ENCODE assay signal across 18 cellular contexts in genomic region chr3:149198611-149199010, GRCh38. TPM values are rescaled to one million over a fixed set of nuclear protein-coding genes. Genes with fewer than 3 reads are reported as not detected.
DNase-seq lines count a peak whose midpoint lies in the region; ATAC-seq and TF ChIP-seq lines count a peak whose summit lies in the region.
"Had no signal": no experiment of that assay in that cellular context is flagged by ENCODE, and none has a peak within 500 bp of the region (broad histone marks: within the 10 kb centered on the region; RNA-seq: fewer than 3 reads in every experiment).

No MANE protein-coding gene starts in this region.

- TF ChIP-seq CTCF in SK-N-SH (IDR thresholded peaks at IDR 0.05) (no peak), smooth muscle cell (IDR thresholded peaks at IDR 0.05; ENCODE audit: borderline replicate concordance, insufficient read depth, poor library complexity, severe bottlenecking) (no peak), glutamatergic neuron (IDR thresholded peaks at IDR 0.05; ENCODE audit: partially characterized antibody, unreplicated experiment) (no peak)
- no peak for TF ChIP-seq CTCF in CD4-positive, alpha-beta T cell (IDR thresholded peaks at IDR 0.05)

- no peaks in the 10 kb centered on the region for H3K27me3 Mint-ChIP-seq in glutamatergic neuron (ENCODE audit: unreplicated experiment)
- H3K27me3 Mint-ChIP-seq in CD4-positive, alpha-beta T cell = peaks cover 6% of the 10 kb centered on the region

- DNase-seq in NCI-H1105 treated with DMSO at 0.1 percent for 48 hours (lab: John Stamatoyannopoulos, UW) = peak; percentile 14
- no peak for DNase-seq in NCI-H1105 (lab: John Stamatoyannopoulos, UW)
- DNase-seq in SK-N-SH = no peak
- no peak for DNase-seq in smooth muscle cell (lab: John Stamatoyannopoulos, UW; ENCODE audit: unreplicated experiment)
- no peak for DNase-seq in glutamatergic neuron
- no peak for DNase-seq in H4 (ENCODE audit: low spot score)
- no peak for DNase-seq in CD4-positive, alpha-beta T cell
- DNase-seq: activated CD8-positive, alpha-beta T cell treated with anti-CD3 and anti-CD28 coated beads, Interleukin-2, amount 10 ng/mL, durations not matched to agents 7 days and 5 days; CD4-positive, CD25-positive, alpha-beta regulatory T cell; effector memory CD8-positive, alpha-beta T cell; GF-D8; NCI-H187; stimulated activated naive CD4-positive, alpha-beta T cell had no signal

- no peaks in the 10 kb centered on the region for H3K79me2 ChIP-seq in SK-N-SH (ENCODE audit: insufficient read depth)
- H3K79me2 ChIP-seq in smooth muscle cell (ENCODE audit: low read depth) = no peaks in the 10 kb centered on the region

- H3F3A ChIP-seq in SK-N-SH (replicated peaks; ENCODE audit: insufficient read depth) = no peaks in the 10 kb centered on the region
- no peaks in the 10 kb centered on the region for H3F3A ChIP-seq in smooth muscle cell (ENCODE audit: low read depth)

- CTCF ChIA-PET in SK-N-SH (lab: Yijun Ruan, JAX) = no interaction called here
- CTCF ChIA-PET in CD4-positive, alpha-beta T cell (lab: Charles Lee) = no interaction called here

- H2AFZ ChIP-seq in SK-N-SH (ENCODE audit: low read depth) (peak overlapping the region; percentile 59; the same call in 1 of the 2 replicates), smooth muscle cell (ENCODE audit: low read depth) (no peak overlapping the region)

- H3K4me2 ChIP-seq in SK-N-SH = no peak overlapping the region
- peak overlapping the region; percentile 9 for H3K4me2 ChIP-seq in smooth muscle cell

- H3K27ac ChIP-seq in SK-N-SH (ENCODE audit: low read depth in 2 of 2, low read length in 1 of 2) (no peak overlapping the region), smooth muscle cell (ENCODE audit: low read depth) (no peak overlapping the region)
- no peak overlapping the region for H3K27ac ChIP-seq in CD4-positive, alpha-beta T cell (ENCODE audit: low read depth, low read length)
- H3K27ac ChIP-seq: 22Rv1, neutrophil, SJSA1 had no signal

- no peak overlapping the region for H3K4me3 ChIP-seq in SK-N-SH (ENCODE audit: low read depth in 2 of 2, low read length in 1 of 2)
- peak overlapping the region; percentile 9 for H3K4me3 ChIP-seq in iPS-15b (ENCODE audit: low read depth, low read length)
- no peak overlapping the region for H3K4me3 ChIP-seq in smooth muscle cell
- H3K4me3 ChIP-seq: SJSA1 had no signal

- intact Hi-C loops in CD4-positive, alpha-beta T cell (cut with DNase I, micrococcal nuclease) = no loop called here

- H3K9me2 ChIP-seq in SK-N-SH = no peaks in the 10 kb centered on the region

- no peak for TF ChIP-seq EP300 in SK-N-SH (IDR thresholded peaks at IDR 0.05; ENCODE audit: borderline replicate concordance in 1 of 2, low read depth in 1 of 2, low read length in 1 of 2)

- POLR2A ChIA-PET in SK-N-SH (lab: Yijun Ruan, JAX) = no interaction called here
- POLR2A ChIA-PET in CD4-positive, alpha-beta T cell (lab: Charles Lee) = no interaction called here

- H3K4me1 Mint-ChIP-seq in glutamatergic neuron (ENCODE audit: low read depth, unreplicated experiment) = peaks cover 17% of the 10 kb centered on the region
- H3K4me1 Mint-ChIP-seq in CD4-positive, alpha-beta T cell (ENCODE audit: low read depth) = no peaks in the 10 kb centered on the region
- H3K4me1 Mint-ChIP-seq: CD4-positive, CD25-positive, alpha-beta regulatory T cell had no signal

- H3K27me3 ChIP-seq in SK-N-SH (ENCODE audit: insufficient read depth) (no peaks in the 10 kb centered on the region), iPS-15b (ENCODE audit: control insufficient read depth, insufficient read depth, low read length) (no peaks in the 10 kb centered on the region), smooth muscle cell (ENCODE audit: low read depth) (peaks cover 13% of the 10 kb centered on the region)
- H3K27me3 ChIP-seq in CD4-positive, alpha-beta T cell (ENCODE audit: control insufficient read depth, insufficient read depth, low read length) = no peaks in the 10 kb centered on the region
- H3K27me3 ChIP-seq: SJSA1 had no signal

- H3K9ac ChIP-seq in SK-N-SH (no peak overlapping the region), iPS-15b (ENCODE audit: low read depth, low read length) (no peak overlapping the region), smooth muscle cell (ENCODE audit: low read depth) (no peak overlapping the region)

- H4K20me1 ChIP-seq in SK-N-SH (ENCODE audit: insufficient read depth) (no peaks in the 10 kb centered on the region), smooth muscle cell (ENCODE audit: low read depth) (no peaks in the 10 kb centered on the region)

- H3K36me3 Mint-ChIP-seq in glutamatergic neuron (ENCODE audit: unreplicated experiment) = no peaks in the 10 kb centered on the region
- H3K36me3 Mint-ChIP-seq in CD4-positive, alpha-beta T cell (ENCODE audit: low read depth) = no peaks in the 10 kb centered on the region
- H3K36me3 Mint-ChIP-seq: CD4-positive, CD25-positive, alpha-beta regulatory T cell had no signal

- H3K4me1 ChIP-seq in SK-N-SH (ENCODE audit: control insufficient read depth in 1 of 2, insufficient read depth in 2 of 2, low read depth in 1 of 2, low read length in 1 of 2) = peaks cover 4% of the 10 kb centered on the region in 2 experiments; a peak in 2 of 4 replicates
- peaks cover 29% of the 10 kb centered on the region for H3K4me1 ChIP-seq in iPS-15b (ENCODE audit: control insufficient read depth, insufficient read depth, low read length)
- H3K4me1 ChIP-seq in smooth muscle cell (ENCODE audit: low read depth) = peaks cover 33% of the 10 kb centered on the region

- no peak for TF ChIP-seq RAD21 in SK-N-SH (IDR thresholded peaks at IDR 0.05; ENCODE audit: low read length)

- no peak for ATAC-seq in CD4-positive, alpha-beta T cell (ENCODE audit: poor library complexity)
- ATAC-seq: activated CD8-positive, alpha-beta T cell treated with anti-CD3 and anti-CD28 coated beads, Interleukin-2, amount 10 ng/mL, durations not matched to agents 7 days and 5 days; effector memory CD8-positive, alpha-beta T cell had no signal

- H3K36me3 ChIP-seq in SK-N-SH (replicated peaks in 1 of 2; ENCODE audit: control insufficient read depth in 1 of 2, insufficient read depth in 2 of 2, low read length in 1 of 2) = no peaks in the 10 kb centered on the region
- no peaks in the 10 kb centered on the region for H3K36me3 ChIP-seq in iPS-15b (ENCODE audit: control insufficient read depth, insufficient read depth, low read length)
- H3K36me3 ChIP-seq in smooth muscle cell (ENCODE audit: low read depth) = no peaks in the 10 kb centered on the region
- H3K36me3 ChIP-seq: neutrophil, SJSA1 had no signal

- H3K9me3 ChIP-seq in SK-N-SH (no peaks in the 10 kb centered on the region), iPS-15b (ENCODE audit: control insufficient read depth, insufficient read depth, low read length) (no peaks in the 10 kb centered on the region), smooth muscle cell (replicated peaks; ENCODE audit: low read depth) (no peaks in the 10 kb centered on the region)
- no peaks in the 10 kb centered on the region for H3K9me3 ChIP-seq in CD4-positive, alpha-beta T cell (ENCODE audit: control insufficient read depth, low read length)
- H3K9me3 ChIP-seq: neutrophil, SJSA1 had no signal

- 73% methylated on average over 7 of the region's 7 CpGs for WGBS in SK-N-SH (ENCODE audit: low lambda C conversion rate)
- 3% methylated on average over 7 of the region's 7 CpGs for WGBS in smooth muscle cell (ENCODE audit: low lambda C conversion rate)

- peaks cover 1% of the 10 kb centered on the region for H3K9me3 Mint-ChIP-seq in glutamatergic neuron (ENCODE audit: unreplicated experiment)
- no peaks in the 10 kb centered on the region for H3K9me3 Mint-ChIP-seq in CD4-positive, alpha-beta T cell
- H3K9me3 Mint-ChIP-seq: effector memory CD8-positive, alpha-beta T cell had no signal

- no peak overlapping the region for H3K27ac Mint-ChIP-seq in glutamatergic neuron (ENCODE audit: unreplicated experiment)
- no peak overlapping the region for H3K27ac Mint-ChIP-seq in CD4-positive, alpha-beta T cell
- H3K27ac Mint-ChIP-seq: activated CD8-positive, alpha-beta T cell treated with anti-CD3 and anti-CD28 coated beads, Interleukin-2, amount 10 ng/mL, durations not matched to agents 7 days and 5 days; CD4-positive, CD25-positive, alpha-beta regulatory T cell; effector memory CD8-positive, alpha-beta T cell had no signal

- no peak overlapping the region for H3K4me3 Mint-ChIP-seq in glutamatergic neuron (ENCODE audit: unreplicated experiment)
- H3K4me3 Mint-ChIP-seq in CD4-positive, alpha-beta T cell = no peak overlapping the region
- H3K4me3 Mint-ChIP-seq: activated CD8-positive, alpha-beta T cell treated with anti-CD3 and anti-CD28 coated beads, Interleukin-2, amount 10 ng/mL, durations not matched to agents 7 days and 5 days; CD4-positive, CD25-positive, alpha-beta regulatory T cell; effector memory CD8-positive, alpha-beta T cell had no signal

TF ChIP-seq in SK-N-SH, 30 proteins besides CTCF, POLR2A, EP300 and RAD21 (continues in another document):
- TF ChIP-seq FOXJ3 (CRISPR knock-in tag; IDR thresholded peaks at IDR 0.05) (no peak), TAF1 (IDR thresholded peaks at IDR 0.05; ENCODE audit: borderline replicate concordance, low read depth, low read length) (no peak), MXI1 (IDR thresholded peaks at IDR 0.05; ENCODE audit: low read depth, low read length) (no peak), IRF3 (IDR thresholded peaks at IDR 0.05; ENCODE audit: low read depth, low read length) (no peak), USF2 (IDR thresholded peaks at IDR 0.05; ENCODE audit: borderline replicate concordance, low read depth, low read length) (no peak)

RNA-seq across cellular contexts. Expression of gene CP, which starts 23.0 kb away (rescaled TPM):
- polyA plus RNA-seq in SK-N-SH (2012; rRNA removed) = not detected in 2 replicates
- polyA plus RNA-seq in SK-N-SH (2012; cell fraction: cytosol; rRNA removed) = 0.03 and 0.12 TPM in 2 replicates
- 0.02 TPM in 1 of 2 replicates, not detected in the other for polyA plus RNA-seq in SK-N-SH (2012; cell fraction: nucleus; rRNA removed)
- total RNA-seq in smooth muscle cell = 2.5 and 2.6 TPM in 2 replicates
- polyA plus RNA-seq in smooth muscle cell = 0.67 TPM in 1 of 2 replicates, not detected in the other
- total RNA-seq in glutamatergic neuron (ENCODE audit: unreplicated experiment) = not detected
- 2.6 and 3.4 TPM in 2 replicates for total RNA-seq in H4 (2014; rRNA removed; shearing (Covaris generic))
- total RNA-seq in CD4-positive, alpha-beta T cell = not detected
- total RNA-seq: activated CD8-positive, alpha-beta T cell treated with anti-CD3 and anti-CD28 coated beads, Interleukin-2, amount 10 ng/mL, durations not matched to agents 7 days and 5 days; bronchial epithelial cell; CD4-positive, CD25-positive, alpha-beta regulatory T cell; SJSA1 had no signal
